1 cellular context compared by ENCODE assay signal in genomic region chr14:32252030-32252670, GRCh38.
TF ChIP-seq lines count a peak whose summit lies in the region.

No MANE protein-coding gene starts in this region.

TF ChIP-seq in HepG2, 621 proteins besides CTCF, POLR2A, EP300 and RAD21 (continued from another document and continues in another):
- TF ChIP-seq TRIM22 (IDR thresholded peaks at IDR 0.05) (no peak), ZNF761 (CRISPR knock-in tag; conservative IDR thresholded peaks at IDR 0.05) (no peak), JDP2 (CRISPR knock-in tag; IDR thresholded peaks at IDR 0.05; ENCODE audit: borderline replicate concordance) (no peak), ZNF749 (CRISPR knock-in tag; IDR thresholded peaks at IDR 0.05; ENCODE audit: borderline replicate concordance) (no peak; the same call in 1 of the 2 replicates), SRSF4 (IDR thresholded peaks at IDR 0.05; ENCODE audit: low read depth, low read length, poor library complexity, severe bottlenecking) (no peak), MAFF (IDR thresholded peaks at IDR 0.05; ENCODE audit: low read depth, low read length) (peak; percentile 58), ZNF143 (CRISPR knock-in tag; IDR thresholded peaks at IDR 0.05) (no peak), HOMEZ (CRISPR knock-in tag; IDR thresholded peaks at IDR 0.05; ENCODE audit: low read depth) (peak; percentile 89), ZFP91 (CRISPR knock-in tag; IDR thresholded peaks at IDR 0.05; ENCODE audit: borderline replicate concordance) (no peak), CREBL2 (CRISPR knock-in tag; IDR thresholded peaks at IDR 0.05; ENCODE audit: borderline replicate concordance) (no peak), PRDM4 (CRISPR knock-in tag; IDR thresholded peaks at IDR 0.05; ENCODE audit: borderline replicate concordance) (no peak), ZNF510 (CRISPR knock-in tag; IDR thresholded peaks at IDR 0.05; ENCODE audit: low read depth) (no peak; the same call in 1 of the 2 replicates), ZNF256 (CRISPR knock-in tag; conservative IDR thresholded peaks at IDR 0.05) (no peak), ZFP90 (CRISPR knock-in tag; IDR thresholded peaks at IDR 0.05; ENCODE audit: borderline replicate concordance) (no peak), KMT2A (CRISPR knock-in tag; IDR thresholded peaks at IDR 0.05) (peak; percentile 75; the same call in 1 of the 2 replicates), AGO1 (IDR thresholded peaks at IDR 0.05; ENCODE audit: low read depth, low read length, poor library complexity, severe bottlenecking) (no peak), ZFP82 (CRISPR knock-in tag; IDR thresholded peaks at IDR 0.05; ENCODE audit: borderline replicate concordance) (no peak), GMEB2 (CRISPR knock-in tag; IDR thresholded peaks at IDR 0.05; ENCODE audit: low read depth) (no peak), ZNF788 (CRISPR knock-in tag; IDR thresholded peaks at IDR 0.05; ENCODE audit: borderline replicate concordance) (peak; percentile 27; the same call in 1 of the 2 replicates), RNF2 (conservative IDR thresholded peaks at IDR 0.05; ENCODE audit: low read depth) (no peak), ZNF773 (CRISPR knock-in tag; IDR thresholded peaks at IDR 0.05; ENCODE audit: borderline replicate concordance) (no peak), ZNF710 (CRISPR knock-in tag; IDR thresholded peaks at IDR 0.05; ENCODE audit: borderline replicate concordance) (0 out of 2 replicates have a peak, but pooled peaks have one; percentile 38), MIER3 (CRISPR knock-in tag; IDR thresholded peaks at IDR 0.05; ENCODE audit: borderline replicate concordance) (peak; percentile 69; the same call in 1 of the 2 replicates), FOXO4 (CRISPR knock-in tag; conservative IDR thresholded peaks at IDR 0.05) (no peak), ZNF558 (CRISPR knock-in tag; IDR thresholded peaks at IDR 0.05; ENCODE audit: borderline replicate concordance) (no peak), IKZF4 (CRISPR knock-in tag; IDR thresholded peaks at IDR 0.05; ENCODE audit: borderline replicate concordance, low read depth, not compliant biosample characterization) (no peak), ZNF275 (CRISPR knock-in tag; IDR thresholded peaks at IDR 0.05; ENCODE audit: borderline replicate concordance) (no peak), ZNF770 (CRISPR knock-in tag; IDR thresholded peaks at IDR 0.05) (no peak), ZNF552 (CRISPR knock-in tag; IDR thresholded peaks at IDR 0.05; ENCODE audit: borderline replicate concordance) (no peak), SETDB1 (CRISPR knock-in tag; IDR thresholded peaks at IDR 0.05; ENCODE audit: borderline replicate concordance) (no peak), MAX (IDR thresholded peaks at IDR 0.05) (no peak; the same call in 1 of the 2 replicates), NONO (IDR thresholded peaks at IDR 0.05) (no peak), NONO (CRISPR knock-in tag; conservative IDR thresholded peaks at IDR 0.05) (0 out of 2 replicates have a peak, but pooled peaks have one; percentile 35), THAP8 (CRISPR knock-in tag; IDR thresholded peaks at IDR 0.05; ENCODE audit: borderline replicate concordance) (no peak), DMTF1 (CRISPR knock-in tag; IDR thresholded peaks at IDR 0.05) (no peak)
